ENCODE assay signal across 8 cellular contexts in the genomic region with DNA sequence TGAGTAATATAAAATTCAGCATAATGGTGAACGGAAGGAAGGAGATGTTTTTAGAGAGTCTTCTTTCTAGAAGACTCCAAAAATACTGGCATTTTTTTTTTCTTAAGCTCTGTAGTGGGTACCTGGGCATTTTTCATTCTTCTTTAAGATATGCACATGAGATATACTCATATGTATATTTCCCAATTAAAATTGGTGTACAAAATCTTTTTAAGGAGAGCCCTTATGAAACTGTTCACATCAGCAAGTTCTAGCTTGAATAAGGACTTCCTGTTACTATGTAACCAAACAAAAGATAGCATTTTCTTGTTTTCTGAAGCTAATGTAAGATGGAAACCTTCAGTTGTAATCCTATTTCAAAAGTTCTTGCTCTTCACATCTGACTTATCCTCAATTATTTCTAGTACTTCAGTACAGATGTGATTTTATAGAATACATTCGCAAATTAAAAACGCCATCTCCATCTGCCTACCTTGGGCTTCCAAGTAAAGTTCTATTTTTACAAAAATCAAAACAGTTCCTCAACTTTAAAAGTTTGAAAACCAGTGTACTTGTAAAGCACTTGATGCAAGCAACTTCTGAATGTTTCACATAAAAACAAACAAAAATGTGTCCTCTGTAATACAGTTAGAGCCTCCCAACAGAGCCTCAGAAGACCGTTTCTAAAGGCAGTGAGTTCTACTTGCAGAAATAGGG. TPM values are rescaled to one million over a fixed set of nuclear protein-coding genes. Genes with fewer than 3 reads are reported as not detected.
DNase-seq lines count a peak whose midpoint lies in the region; ATAC-seq and TF ChIP-seq lines count a peak whose summit lies in the region.

No MANE protein-coding gene starts in this region.

- in situ Hi-C loops in GM13976 (cut with MboI; ENCODE audit: low sequenced_read_pairs, unreplicated experiment): no loop called here

- peak overlapping the region; percentile 92 for H2AFZ ChIP-seq in ACC112 (ENCODE audit: low read length, unreplicated experiment)

- TF ChIP-seq CTCF in GM13976 (IDR thresholded peaks at IDR 0.05; ENCODE audit: borderline replicate concordance, control extremely low read depth, extremely low read depth, insufficient read depth, missing control alignments): no peak

- H3K27ac ChIP-seq in ACC112 (ENCODE audit: low read depth, low read length): peak overlapping the region; percentile 82
- peak overlapping the region; percentile 74 for H3K27ac ChIP-seq in effector memory CD4-positive, alpha-beta T cell (ENCODE audit: insufficient read depth, low read length, poor library complexity, severe bottlenecking)

- DNase-seq in GM13976 (ENCODE audit: low spot score) (peak; percentile 19), RPMI7951 (ENCODE audit: low read depth) (peak; percentile 3), AG20443 (ENCODE audit: low spot score) (no peak)
- no peak for DNase-seq in effector memory CD4-positive, alpha-beta T cell

- no peaks in the 10 kb centered on the region for H3K27me3 ChIP-seq in ACC112 (ENCODE audit: insufficient read depth, low read length)
- no peaks in the 10 kb centered on the region for H3K27me3 ChIP-seq in effector memory CD4-positive, alpha-beta T cell (replicated peaks; ENCODE audit: control insufficient read depth, insufficient read depth, low read length, poor library complexity, severe bottlenecking)
- no peaks in the 10 kb centered on the region for H3K27me3 ChIP-seq in mucosa of stomach (ENCODE audit: control insufficient read depth, insufficient read depth, low read length)

- H3K4me1 ChIP-seq in ACC112 (ENCODE audit: control insufficient read depth, insufficient read depth, low read length, unreplicated experiment): peaks cover 12% of the 10 kb centered on the region
- peaks cover 8% of the 10 kb centered on the region for H3K4me1 ChIP-seq in effector memory CD4-positive, alpha-beta T cell (ENCODE audit: control insufficient read depth, insufficient read depth, low read length, poor library complexity, severe bottlenecking)
- H3K4me1 ChIP-seq in mucosa of stomach (ENCODE audit: control insufficient read depth, insufficient read depth, low read length): no peaks in the 10 kb centered on the region

- no peaks in the 10 kb centered on the region for H3K36me3 ChIP-seq in ACC112 (ENCODE audit: insufficient read depth, low read length)
- H3K36me3 ChIP-seq in effector memory CD4-positive, alpha-beta T cell (ENCODE audit: control insufficient read depth, insufficient read depth, low read length): no peaks in the 10 kb centered on the region
- H3K36me3 ChIP-seq in mucosa of stomach (ENCODE audit: control insufficient read depth, insufficient read depth, low read length): no peaks in the 10 kb centered on the region

- H3K79me2 ChIP-seq in ACC112 (ENCODE audit: control insufficient read depth, insufficient read depth, low read length, unreplicated experiment): peaks cover 20% of the 10 kb centered on the region

- H3K9me3 ChIP-seq in effector memory CD4-positive, alpha-beta T cell (ENCODE audit: control insufficient read depth, low read length): no peaks in the 10 kb centered on the region
- H3K9me3 ChIP-seq in mucosa of stomach (ENCODE audit: control insufficient read depth, low read length): no peaks in the 10 kb centered on the region

- H3K9ac ChIP-seq in mucosa of stomach (ENCODE audit: low read length): peak overlapping the region; percentile 92

- H3K4me3 ChIP-seq in ACC112 (ENCODE audit: low read depth, low read length) (peak overlapping the region; percentile 95), mucosa of stomach (ENCODE audit: low read length) (peak overlapping the region; percentile 28)
- H3K4me3 ChIP-seq in effector memory CD4-positive, alpha-beta T cell (ENCODE audit: insufficient read depth, low read depth, low read length, poor library complexity, severe bottlenecking): peak overlapping the region; percentile 56

- ATAC-seq in HG02981 (IDR thresholded peaks at IDR 0.05; ENCODE audit: unreplicated experiment): peak; percentile 26
- no peak for ATAC-seq in HG03097 (IDR thresholded peaks at IDR 0.05; ENCODE audit: low FRiP score, unreplicated experiment)

RNA-seq across cellular contexts. Expression of gene MANEA, which starts 0.6 kb away (rescaled TPM):
- 34.3 and 47.2 TPM in 2 replicates for total RNA-seq in RPMI7951 (2014; rRNA removed; shearing (Covaris generic))

Comparison
In these comparisons a context has a peak if more than half of its experiments do, and no peak if none do; other contexts are left out.
1. H3K4me3 ChIP-seq: peak in every context shown above with its lines; median percentile 95 in ACC112; 56 in effector memory CD4-positive, alpha-beta T cell; 28 in mucosa of stomach.
2. DNase-seq: peak in GM13976 (single experiment) and RPMI7951 (single experiment); none in effector memory CD4-positive, alpha-beta T cell (0 of 3) and AG20443 (single experiment).